In the genomic region with DNA sequence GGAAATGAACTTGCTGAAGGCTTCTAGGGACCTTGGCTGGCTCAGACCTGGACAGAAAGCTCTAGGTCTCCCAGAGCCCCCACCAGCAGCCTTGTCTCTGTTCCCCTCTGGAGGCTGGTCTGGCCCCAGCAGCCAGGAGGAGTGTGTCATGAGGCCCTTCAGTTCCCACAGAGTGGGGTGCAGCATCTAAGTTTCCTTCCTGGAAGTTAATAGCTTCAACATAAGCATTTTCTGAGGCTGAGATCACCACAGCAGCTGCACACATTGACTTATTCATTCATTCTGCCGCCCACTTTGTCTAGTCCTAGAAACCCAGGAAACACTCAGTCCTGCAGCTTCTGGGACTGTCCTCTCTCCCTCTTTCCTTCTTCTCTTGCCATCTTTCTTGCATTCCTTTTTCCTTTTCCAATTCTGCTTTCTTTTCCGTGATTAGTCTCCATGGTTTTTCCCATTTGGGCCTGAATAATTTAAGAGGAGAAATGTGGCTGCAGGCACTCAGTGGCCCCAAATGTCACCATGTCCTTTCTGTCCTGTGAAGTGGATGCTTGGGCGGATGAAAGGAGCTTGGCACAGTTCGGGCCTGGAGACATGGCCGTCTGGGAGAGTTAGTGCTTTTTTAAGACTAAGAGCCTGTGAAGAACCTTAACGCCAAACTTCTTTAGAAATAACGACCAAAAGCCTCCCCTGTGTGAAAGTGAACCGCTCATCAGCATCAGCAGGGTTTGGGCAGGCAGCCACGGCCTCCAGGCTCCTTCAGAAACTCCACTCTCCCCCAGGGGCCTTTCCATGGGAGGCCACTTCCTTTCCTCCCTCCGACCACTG, we compare ENCODE assay signal across 9 cellular contexts. TPM values are rescaled to one million over a fixed set of nuclear protein-coding genes. Genes with fewer than 3 reads are reported as not detected.
A peak's percentile ranks its signal among the peaks of the same experiment; 100 is the strongest.
DNase-seq lines count a peak whose midpoint lies in the region; ATAC-seq and TF ChIP-seq lines count a peak whose summit lies in the region.
"Had no signal": no experiment of that assay in that cellular context is flagged by ENCODE, and none has a peak within 500 bp of the region (broad histone marks: within the 10 kb centered on the region; RNA-seq: fewer than 3 reads in every experiment).

No MANE protein-coding gene starts in this region.

- H3K9me2 ChIP-seq in GM23338 (ENCODE audit: insufficient read depth) (no peaks in the 10 kb centered on the region), hepatocyte (replicated peaks; ENCODE audit: insufficient read depth) (no peaks in the 10 kb centered on the region)

- H3K9me3 Mint-ChIP-seq in GM23338: no peaks in the 10 kb centered on the region

- H3K36me3 Mint-ChIP-seq in GM23338 (ENCODE audit: low read depth): no peaks in the 10 kb centered on the region

- H3K36me3 ChIP-seq in GM23338 (ENCODE audit: insufficient read depth) (no peaks in the 10 kb centered on the region), hepatocyte (replicated peaks; ENCODE audit: insufficient read depth, low read depth) (no peaks in the 10 kb centered on the region)
- H3K36me3 ChIP-seq: upper lobe of right lung had no signal

- ATAC-seq in GM23338: no peak
- ATAC-seq in GM19397 (IDR thresholded peaks at IDR 0.05; ENCODE audit: unreplicated experiment): no peak

- H3K4me1 Mint-ChIP-seq in GM23338: peaks cover 21% of the 10 kb centered on the region

- H4K20me1 ChIP-seq in GM23338 (replicated peaks; ENCODE audit: insufficient read depth) (no peaks in the 10 kb centered on the region), hepatocyte (ENCODE audit: insufficient read depth, poor library complexity, severe bottlenecking) (no peaks in the 10 kb centered on the region)

- H3K4me2 ChIP-seq in GM23338 (peak overlapping the region; percentile 74; the same call in 1 of the 2 replicates), hepatocyte (peak overlapping the region; percentile 47)

- H3K79me2 ChIP-seq in GM23338 (replicated peaks; ENCODE audit: insufficient read depth): no peaks in the 10 kb centered on the region
- no peaks in the 10 kb centered on the region for H3K79me2 ChIP-seq in hepatocyte

- H3K27ac ChIP-seq in GM23338 (ENCODE audit: low read depth) (no peak overlapping the region), hepatocyte (peak overlapping the region; percentile 87)
- H3K27ac ChIP-seq: upper lobe of right lung had no signal

- H3K4me3 ChIP-seq in GM23338 (no peak overlapping the region), astrocyte of the cerebellum (ENCODE audit: low read depth, low read length) (no peak overlapping the region), hepatocyte (no peak overlapping the region)
- H3K4me3 ChIP-seq: upper lobe of right lung had no signal

- H3K27ac Mint-ChIP-seq in GM23338: no peak overlapping the region

- H3K4me3 Mint-ChIP-seq in GM23338: no peak overlapping the region; the same call in 2 of the 3 replicates

- WGBS in hepatocyte (ENCODE audit: low lambda C conversion rate, missing lambda C conversion rate): 65% methylated on average over 10 of the region's 10 CpGs

- no peaks in the 10 kb centered on the region for H3F3A ChIP-seq in GM23338 (replicated peaks; ENCODE audit: low read depth)

- peaks cover 8% of the 10 kb centered on the region for H3K27me3 Mint-ChIP-seq in GM23338 (ENCODE audit: insufficient read depth, low read depth, poor library complexity)

- H2AFZ ChIP-seq in GM23338 (no peak overlapping the region), hepatocyte (no peak overlapping the region)

- in situ Hi-C loops in astrocyte of the cerebellum (cut with HindIII; ENCODE audit: low sequenced_read_pairs): no loop called here

- DNase-seq in A172 (ENCODE audit: low spot score): peak; percentile 92
- DNase-seq in GM23338 (ENCODE audit: low spot score): no peak
- peak; percentile 45 for DNase-seq in astrocyte of the cerebellum (ENCODE audit: low read depth)
- DNase-seq in hepatocyte (ENCODE audit: low spot score): peak; percentile 85
- DNase-seq in GM10266 (ENCODE audit: extremely low spot score): no peak
- DNase-seq in cerebellar nuclear complex (lab: John Stamatoyannopoulos, UW): no peak
- no peak for DNase-seq in activated gamma-delta T cell (lab: John Stamatoyannopoulos, UW)
- DNase-seq: upper lobe of right lung had no signal

- TF ChIP-seq CTCF in GM23338 (conservative IDR thresholded peaks at IDR 0.05; ENCODE audit: low read depth in 2 of 2) (no peak), astrocyte of the cerebellum (IDR thresholded peaks at IDR 0.05; ENCODE audit: low read depth, low read length, missing control alignments) (no peak), hepatocyte (IDR thresholded peaks at IDR 0.05; ENCODE audit: poor library complexity) (no peak), GM10266 (IDR thresholded peaks at IDR 0.05; ENCODE audit: control insufficient read depth, insufficient read depth, low read depth, missing control alignments) (no peak)

- H3K9me3 ChIP-seq in hepatocyte (ENCODE audit: low read depth): no peaks in the 10 kb centered on the region
- H3K9me3 ChIP-seq: upper lobe of right lung had no signal

- no peaks in the 10 kb centered on the region for H3K27me3 ChIP-seq in GM23338 (ENCODE audit: insufficient read depth)
- no peaks in the 10 kb centered on the region for H3K27me3 ChIP-seq in hepatocyte
- H3K27me3 ChIP-seq: upper lobe of right lung had no signal

- H3K4me1 ChIP-seq in GM23338 (ENCODE audit: insufficient read depth) (peaks cover 10% of the 10 kb centered on the region), hepatocyte (ENCODE audit: insufficient read depth) (peaks cover 38% of the 10 kb centered on the region)

TF ChIP-seq in GM23338, 12 proteins besides CTCF, POLR2A, EP300 and RAD21 (continues in another document):
- TF ChIP-seq ZNF114 (CRISPR knock-in tag; IDR thresholded peaks at IDR 0.05): no peak
- no peak for TF ChIP-seq POLR2AphosphoS5 (IDR thresholded peaks at IDR 0.05; ENCODE audit: low read depth)
- TF ChIP-seq CREB1 (CRISPR knock-in tag; IDR thresholded peaks at IDR 0.05; ENCODE audit: low read depth): no peak
- TF ChIP-seq NANOG (IDR thresholded peaks at IDR 0.05; ENCODE audit: borderline replicate concordance): no peak
- TF ChIP-seq, protein P1, sequence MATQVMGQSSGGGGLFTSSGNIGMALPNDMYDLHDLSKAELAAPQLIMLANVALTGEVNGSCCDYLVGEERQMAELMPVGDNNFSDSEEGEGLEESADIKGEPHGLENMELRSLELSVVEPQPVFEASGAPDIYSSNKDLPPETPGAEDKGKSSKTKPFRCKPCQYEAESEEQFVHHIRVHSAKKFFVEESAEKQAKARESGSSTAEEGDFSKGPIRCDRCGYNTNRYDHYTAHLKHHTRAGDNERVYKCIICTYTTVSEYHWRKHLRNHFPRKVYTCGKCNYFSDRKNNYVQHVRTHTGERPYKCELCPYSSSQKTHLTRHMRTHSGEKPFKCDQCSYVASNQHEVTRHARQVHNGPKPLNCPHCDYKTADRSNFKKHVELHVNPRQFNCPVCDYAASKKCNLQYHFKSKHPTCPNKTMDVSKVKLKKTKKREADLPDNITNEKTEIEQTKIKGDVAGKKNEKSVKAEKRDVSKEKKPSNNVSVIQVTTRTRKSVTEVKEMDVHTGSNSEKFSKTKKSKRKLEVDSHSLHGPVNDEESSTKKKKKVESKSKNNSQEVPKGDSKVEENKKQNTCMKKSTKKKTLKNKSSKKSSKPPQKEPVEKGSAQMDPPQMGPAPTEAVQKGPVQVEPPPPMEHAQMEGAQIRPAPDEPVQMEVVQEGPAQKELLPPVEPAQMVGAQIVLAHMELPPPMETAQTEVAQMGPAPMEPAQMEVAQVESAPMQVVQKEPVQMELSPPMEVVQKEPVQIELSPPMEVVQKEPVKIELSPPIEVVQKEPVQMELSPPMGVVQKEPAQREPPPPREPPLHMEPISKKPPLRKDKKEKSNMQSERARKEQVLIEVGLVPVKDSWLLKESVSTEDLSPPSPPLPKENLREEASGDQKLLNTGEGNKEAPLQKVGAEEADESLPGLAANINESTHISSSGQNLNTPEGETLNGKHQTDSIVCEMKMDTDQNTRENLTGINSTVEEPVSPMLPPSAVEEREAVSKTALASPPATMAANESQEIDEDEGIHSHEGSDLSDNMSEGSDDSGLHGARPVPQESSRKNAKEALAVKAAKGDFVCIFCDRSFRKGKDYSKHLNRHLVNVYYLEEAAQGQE (IDR thresholded peaks at IDR 0.05; ENCODE audit: unreplicated experiment): no peak
- TF ChIP-seq STAT1 (IDR thresholded peaks at IDR 0.05; ENCODE audit: unreplicated experiment): no peak
- no peak for TF ChIP-seq EZH2 (IDR thresholded peaks at IDR 0.05; ENCODE audit: low read depth, unreplicated experiment)
- no peak for TF ChIP-seq EZH2phosphoT487 (IDR thresholded peaks at IDR 0.05; ENCODE audit: unreplicated experiment)
- TF ChIP-seq, protein P2, sequence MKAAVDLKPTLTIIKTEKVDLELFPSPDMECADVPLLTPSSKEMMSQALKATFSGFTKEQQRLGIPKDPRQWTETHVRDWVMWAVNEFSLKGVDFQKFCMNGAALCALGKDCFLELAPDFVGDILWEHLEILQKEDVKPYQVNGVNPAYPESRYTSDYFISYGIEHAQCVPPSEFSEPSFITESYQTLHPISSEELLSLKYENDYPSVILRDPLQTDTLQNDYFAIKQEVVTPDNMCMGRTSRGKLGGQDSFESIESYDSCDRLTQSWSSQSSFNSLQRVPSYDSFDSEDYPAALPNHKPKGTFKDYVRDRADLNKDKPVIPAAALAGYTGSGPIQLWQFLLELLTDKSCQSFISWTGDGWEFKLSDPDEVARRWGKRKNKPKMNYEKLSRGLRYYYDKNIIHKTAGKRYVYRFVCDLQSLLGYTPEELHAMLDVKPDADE (IDR thresholded peaks at IDR 0.05): no peak
- TF ChIP-seq JUNB (IDR thresholded peaks at IDR 0.05; ENCODE audit: unreplicated experiment): no peak
- no peak for TF ChIP-seq ZNF331 (CRISPR knock-in tag; IDR thresholded peaks at IDR 0.05; ENCODE audit: low read depth)

RNA-seq across cellular contexts. Expression of a gene that starts 31.0 kb away (rescaled TPM):
- total RNA-seq in A172 (2014; rRNA removed; shearing (Covaris generic)): 42.4 and 78.3 TPM in 2 replicates
- total RNA-seq in GM23338 (2014; rRNA removed; shearing (Covaris generic)): 76.1 and 104 TPM in 2 replicates
- polyA plus RNA-seq in GM23338 (2016; fragmentation: Nextera tagmentation; extraction: Ambion mirVana): 25.7 and 33.8 TPM in 2 replicates
- total RNA-seq in hepatocyte: 68.4 and 79.2 TPM in 2 replicates
- 37.7 and 38.4 TPM in 2 replicates for polyA plus RNA-seq in hepatocyte

Comparison
In these comparisons a context has a peak if more than half of its experiments do, and no peak if none do; other contexts are left out.
1. DNase-seq: peak in A172 (single experiment), astrocyte of the cerebellum (single experiment) and hepatocyte (single experiment); none in GM23338 (single experiment), GM10266 (single experiment), cerebellar nuclear complex (0 of 2) and activated gamma-delta T cell (single experiment).